Comparison of ENCODE assay signal across 1 cellular context in genomic region chr17:37488009-37488604, GRCh38.
A peak's percentile ranks its signal among the peaks of the same experiment; 100 is the strongest.
TF ChIP-seq lines count a peak whose summit lies in the region.

No MANE protein-coding gene starts in this region.

TF ChIP-seq in HepG2, 621 proteins besides CTCF, POLR2A, EP300 and RAD21 (continued from another document and continues in another):
- TF ChIP-seq NFAT5 (CRISPR knock-in tag; IDR thresholded peaks at IDR 0.05): no peak
- TF ChIP-seq FOXK2 (IDR thresholded peaks at IDR 0.05): peak; percentile 97
- no peak for TF ChIP-seq ZNF800 (CRISPR knock-in tag; IDR thresholded peaks at IDR 0.05)
- no peak for TF ChIP-seq SP5 (CRISPR knock-in tag; IDR thresholded peaks at IDR 0.05; ENCODE audit: borderline replicate concordance, low read depth)
- no peak for TF ChIP-seq TFDP1 (CRISPR knock-in tag; IDR thresholded peaks at IDR 0.05; ENCODE audit: borderline replicate concordance)
- no peak for TF ChIP-seq PHB2 (IDR thresholded peaks at IDR 0.05; ENCODE audit: partially characterized antibody)
- no peak for TF ChIP-seq RBM22 (optimal IDR thresholded peaks at IDR 0.05; ENCODE audit: low read length)
- TF ChIP-seq SMAD1 (CRISPR knock-in tag; IDR thresholded peaks at IDR 0.05; ENCODE audit: borderline replicate concordance, low read depth): no peak
- TF ChIP-seq POLR2G (IDR thresholded peaks at IDR 0.05; ENCODE audit: low read depth, low read length): no peak
- no peak for TF ChIP-seq JARID2 (CRISPR knock-in tag; IDR thresholded peaks at IDR 0.05; ENCODE audit: insufficient replicate concordance)
- no peak for TF ChIP-seq ZNF468 (CRISPR knock-in tag; IDR thresholded peaks at IDR 0.05)
- no peak for TF ChIP-seq PLRG1 (conservative IDR thresholded peaks at IDR 0.05)
- TF ChIP-seq ZNF615 (CRISPR knock-in tag; IDR thresholded peaks at IDR 0.05; ENCODE audit: borderline replicate concordance): no peak
- TF ChIP-seq ZNF839 (CRISPR knock-in tag; IDR thresholded peaks at IDR 0.05; ENCODE audit: borderline replicate concordance): no peak
- TF ChIP-seq YY1 (IDR thresholded peaks at IDR 0.05; ENCODE audit: insufficient read depth, insufficient replicate concordance, low read depth, low read length): no peak
- TF ChIP-seq ZNF546 (CRISPR knock-in tag; conservative IDR thresholded peaks at IDR 0.05): no peak
- no peak for TF ChIP-seq ZFP82 (CRISPR knock-in tag; IDR thresholded peaks at IDR 0.05; ENCODE audit: borderline replicate concordance)
- no peak; the same call in 1 of the 2 replicates for TF ChIP-seq ZNF292 (CRISPR knock-in tag; IDR thresholded peaks at IDR 0.05; ENCODE audit: borderline replicate concordance, low read depth)
- TF ChIP-seq ZFX (CRISPR knock-in tag; IDR thresholded peaks at IDR 0.05; ENCODE audit: low read depth): no peak
- TF ChIP-seq PBX2 (CRISPR knock-in tag; IDR thresholded peaks at IDR 0.05): no peak
- 0 out of 2 replicates have a peak, but pooled peaks have one; percentile 24 for TF ChIP-seq LCORL (IDR thresholded peaks at IDR 0.05)
- TF ChIP-seq LCORL (CRISPR knock-in tag; IDR thresholded peaks at IDR 0.05): peak; percentile 78
- no peak for TF ChIP-seq ZNF773 (CRISPR knock-in tag; IDR thresholded peaks at IDR 0.05; ENCODE audit: borderline replicate concordance)
- no peak for TF ChIP-seq ARID2 (CRISPR knock-in tag; IDR thresholded peaks at IDR 0.05; ENCODE audit: borderline replicate concordance)
- TF ChIP-seq ZNF720 (CRISPR knock-in tag; IDR thresholded peaks at IDR 0.05): no peak
- no peak for TF ChIP-seq ZNF709 (CRISPR knock-in tag; IDR thresholded peaks at IDR 0.05)
- no peak; the same call in 1 of the 2 replicates for TF ChIP-seq WIZ (CRISPR knock-in tag; IDR thresholded peaks at IDR 0.05)
- no peak for TF ChIP-seq ZNF788 (CRISPR knock-in tag; IDR thresholded peaks at IDR 0.05; ENCODE audit: borderline replicate concordance)
- no peak for TF ChIP-seq CAMTA2 (CRISPR knock-in tag; IDR thresholded peaks at IDR 0.05; ENCODE audit: borderline replicate concordance)
- TF ChIP-seq ARNT (IDR thresholded peaks at IDR 0.05): no peak
- TF ChIP-seq ZFP36L2 (CRISPR knock-in tag; IDR thresholded peaks at IDR 0.05): no peak
- no peak for TF ChIP-seq ZNF124 (CRISPR knock-in tag; IDR thresholded peaks at IDR 0.05)
- no peak for TF ChIP-seq ZSCAN12 (CRISPR knock-in tag; IDR thresholded peaks at IDR 0.05)
- TF ChIP-seq ZKSCAN1 (IDR thresholded peaks at IDR 0.05; ENCODE audit: low read length): no peak
- no peak for TF ChIP-seq POGZ (CRISPR knock-in tag; IDR thresholded peaks at IDR 0.05)
- TF ChIP-seq ESRRA (CRISPR knock-in tag; IDR thresholded peaks at IDR 0.05; ENCODE audit: low read depth): no peak
- TF ChIP-seq IRF9 (CRISPR knock-in tag; IDR thresholded peaks at IDR 0.05; ENCODE audit: borderline replicate concordance): no peak
- TF ChIP-seq CSRNP2 (CRISPR knock-in tag; conservative IDR thresholded peaks at IDR 0.05; ENCODE audit: low read depth): no peak
- no peak for TF ChIP-seq ZNF296 (CRISPR knock-in tag; conservative IDR thresholded peaks at IDR 0.05)
- no peak for TF ChIP-seq ZBTB44 (CRISPR knock-in tag; IDR thresholded peaks at IDR 0.05)
- TF ChIP-seq ZKSCAN5 (CRISPR knock-in tag; IDR thresholded peaks at IDR 0.05): no peak
- TF ChIP-seq CREB3 (CRISPR knock-in tag; IDR thresholded peaks at IDR 0.05): no peak
- TF ChIP-seq DRAP1 (CRISPR knock-in tag; IDR thresholded peaks at IDR 0.05): peak; percentile 35; the same call in 1 of the 2 replicates
- TF ChIP-seq RNF219 (CRISPR knock-in tag; IDR thresholded peaks at IDR 0.05): no peak
- TF ChIP-seq SMAD9 (CRISPR knock-in tag; IDR thresholded peaks at IDR 0.05): no peak
- TF ChIP-seq GZF1 (CRISPR knock-in tag; IDR thresholded peaks at IDR 0.05): no peak
- TF ChIP-seq TBX3 (IDR thresholded peaks at IDR 0.05; ENCODE audit: borderline replicate concordance): peak; percentile 22; the same call in 1 of the 2 replicates
- TF ChIP-seq MAFK (conservative IDR thresholded peaks at IDR 0.05 in 1 of 2, IDR thresholded peaks at IDR 0.05 in 1 of 2; ENCODE audit: low read length in 2 of 2): peak; percentile 94 to 98
- TF ChIP-seq YEATS2 (CRISPR knock-in tag; IDR thresholded peaks at IDR 0.05; ENCODE audit: borderline replicate concordance): no peak; the same call in 1 of the 2 replicates
- TF ChIP-seq FOSL1 (CRISPR knock-in tag; IDR thresholded peaks at IDR 0.05; ENCODE audit: borderline replicate concordance): peak; percentile 92
- TF ChIP-seq SNAPC5 (CRISPR knock-in tag; IDR thresholded peaks at IDR 0.05; ENCODE audit: borderline replicate concordance): no peak
- TF ChIP-seq CC2D1A (CRISPR knock-in tag; IDR thresholded peaks at IDR 0.05): no peak
- no peak for TF ChIP-seq TBP (CRISPR knock-in tag; IDR thresholded peaks at IDR 0.05)
- peak; percentile 48; the same call in 1 of the 2 replicates for TF ChIP-seq ETV5 (CRISPR knock-in tag; IDR thresholded peaks at IDR 0.05; ENCODE audit: borderline replicate concordance)
